In genomic region chr5:10283927-10284635, GRCh38 we compare ENCODE assay signal across 8 cellular contexts.
DNase-seq lines count a peak whose midpoint lies in the region; ATAC-seq and TF ChIP-seq lines count a peak whose summit lies in the region.

No MANE protein-coding gene starts in this region.

- peak; percentile 94 for TF ChIP-seq CTCF in AG09319 (IDR thresholded peaks at IDR 0.05; ENCODE audit: low read depth, low read length)
- TF ChIP-seq CTCF in VCaP (conservative IDR thresholded peaks at IDR 0.05) = peak; percentile 98

- peak overlapping the region; percentile 33 for H3K27ac ChIP-seq in VCaP

- peak; percentile 95 for ATAC-seq in GM18907 (IDR thresholded peaks at IDR 0.05; ENCODE audit: unreplicated experiment)
- peak; percentile 96 for ATAC-seq in HG03097 (IDR thresholded peaks at IDR 0.05; ENCODE audit: low FRiP score, unreplicated experiment)

- DNase-seq in AG09319 (ENCODE audit: extremely low read depth, low read depth) (peak; percentile 42), NCI-H2107 treated with DMSO at 0.1 percent for 48 hours (lab: John Stamatoyannopoulos, UW; ENCODE audit: unreplicated experiment) (peak; percentile 94), brain pericyte (ENCODE audit: low read depth, low spot score) (peak; percentile 38), islet precursor cell (peak; percentile 86)
- DNase-seq in stimulated activated CD4-positive, alpha-beta T cell treated with anti-CD3 and anti-CD28 coated beads, Interleukin-1b, Interleukin-23, amount 100 ng/mL, for 1 hour (ENCODE audit: low read depth in 2 of 2) = peak; percentile 39 to 74

Comparison
In these comparisons a context has a peak if more than half of its experiments do, and no peak if none do; other contexts are left out.
1. Peak in every context shown above with its lines: DNase-seq, ATAC-seq and H3K27ac ChIP-seq.
2. DNase-seq: peak in every context shown above with its lines; median percentile 94 in NCI-H2107 treated with DMSO at 0.1 percent for 48 hours; 86 in islet precursor cell; 56 in stimulated activated CD4-positive, alpha-beta T cell treated with anti-CD3 and anti-CD28 coated beads, Interleukin-1b, Interleukin-23, amount 100 ng/mL, for 1 hour; 42 in AG09319; 38 in brain pericyte.